ENCODE assay signal across 29 cellular contexts in genomic region chr14:87935895-87936294, GRCh38. TPM values are rescaled to one million over a fixed set of nuclear protein-coding genes. Genes with fewer than 3 reads are reported as not detected.
DNase-seq lines count a peak whose midpoint lies in the region; ATAC-seq, FAIRE-seq and TF ChIP-seq lines count a peak whose summit lies in the region.
"Had no signal": no experiment of that assay in that cellular context is flagged by ENCODE, and none has a peak within 500 bp of the region (broad histone marks: within the 10 kb centered on the region; RNA-seq: fewer than 3 reads in every experiment).

No MANE protein-coding gene starts in this region.

- H3K4me3 ChIP-seq in prostate gland, result no peak overlapping the region
- H3K4me3 ChIP-seq: cardiac muscle cell, coronary artery, SK-N-MC, suprapubic skin had no signal

- TF ChIP-seq POLR2A in prostate gland (IDR thresholded peaks at IDR 0.05), result no peak
- TF ChIP-seq POLR2A in GM12892 (IDR thresholded peaks at IDR 0.05; ENCODE audit: low read depth, low read length), result no peak

- no peaks in the 10 kb centered on the region for H3K9me3 ChIP-seq in prostate gland
- H3K9me3 ChIP-seq: suprapubic skin had no signal

- no peak for ATAC-seq in GM19351 (IDR thresholded peaks at IDR 0.05; ENCODE audit: unreplicated experiment)
- ATAC-seq: activated naive CD4-positive, alpha-beta T cell treated with anti-CD3 and anti-CD28 coated beads, Interleukin-2, amount 50 U/mL, for 72 hours; activated T-helper 17 cell treated with anti-CD3 and anti-CD28 coated beads, Interleukin-2, amount 50 U/mL, for 72 hours; effector memory CD8-positive, alpha-beta T cell; esophagus mucosa; stimulated activated memory B cell treated with anti-CD40 and anti-IgM and Interleukin-4, amounts not matched to agents 10 μg/mL and 1 μg/mL and 100 μg/mL, for 72 hours; T-helper 17 cell; WTC11 had no signal

- no peak for TF ChIP-seq CTCF in prostate gland (IDR thresholded peaks at IDR 0.05)

- intact Hi-C loops in prostate gland (cut with DNase I), result no loop called here

- H3K4me1 ChIP-seq in prostate gland (replicated peaks), result no peaks in the 10 kb centered on the region
- H3K4me1 ChIP-seq: suprapubic skin had no signal

- no peak overlapping the region for H3K27ac ChIP-seq in prostate gland
- H3K27ac ChIP-seq: cardiac muscle cell, coronary artery, KMS-11, SK-N-MC, suprapubic skin had no signal

- no peak for FAIRE-seq in GM12892 (lab: Jason Lieb, UNC)
- FAIRE-seq: H1 had no signal

- no peaks in the 10 kb centered on the region for H3K36me3 ChIP-seq in prostate gland
- H3K36me3 ChIP-seq: cardiac muscle cell had no signal

- no peaks in the 10 kb centered on the region for H3K27me3 ChIP-seq in prostate gland (replicated peaks; ENCODE audit: insufficient read depth)
- H3K27me3 ChIP-seq: cardiac muscle cell, suprapubic skin had no signal

- DNase-seq in NCI-H2196 (lab: John Stamatoyannopoulos, UW; ENCODE audit: unreplicated experiment), result peak; percentile 18
- no peak for DNase-seq in NCI-H2196 treated with DMSO at 0.1 percent for 48 hours (lab: John Stamatoyannopoulos, UW; ENCODE audit: unreplicated experiment)
- peak; percentile 3 for DNase-seq in NCI-H2029 treated with DMSO at 0.1 percent for 48 hours (lab: John Stamatoyannopoulos, UW)
- DNase-seq in NCI-H748 treated with DMSO at 0.1 percent for 48 hours (lab: John Stamatoyannopoulos, UW), result peak; percentile 72
- peak; percentile 6 for DNase-seq in prostate gland (ENCODE audit: low spot score)
- DNase-seq in GM12892 (ENCODE audit: insufficient read length), result no peak
- DNase-seq in DMS114 treated with DMSO at 0.1 percent for 48 hours (lab: John Stamatoyannopoulos, UW; ENCODE audit: unreplicated experiment), result no peak
- DNase-seq: 8988T; activated CD8-positive, alpha-beta memory T cell treated with anti-CD3 and anti-CD28 coated beads, Interleukin-2, amount 50 U/mL, for 4 hours; aorta; CD4-positive, CD25-positive, alpha-beta regulatory T cell; DMS 273 treated with DMSO at 0.1 percent for 48 hours; effector memory CD8-positive, alpha-beta T cell; foreskin melanocyte; mesendoderm; NCI-H446 treated with DMSO at 0.1 percent for 48 hours; T-helper 17 cell had no signal

- WGBS in prostate gland, result 31% methylated on average over 1 of the region's 1 CpG

RNA-seq across cellular contexts. Expression of gene GALC, which starts 57.1 kb away (rescaled TPM):
- total RNA-seq in prostate gland, result 10 to 100 TPM; 29.4 to 85.9 TPM
- 6.9 TPM for polyA plus RNA-seq in GM12892 (2012; ENCODE audit: missing spikeins)

Comparison
In these comparisons a context has a peak if more than half of its experiments do, and no peak if none do; other contexts are left out.
1. DNase-seq: peak in NCI-H2196 (single experiment), NCI-H2029 treated with DMSO at 0.1 percent for 48 hours (single experiment), NCI-H748 treated with DMSO at 0.1 percent for 48 hours (single experiment) and prostate gland (single experiment); none in NCI-H2196 treated with DMSO at 0.1 percent for 48 hours (single experiment), GM12892 (single experiment) and DMS114 treated with DMSO at 0.1 percent for 48 hours (single experiment).